ENCODE assay signal across 19 cellular contexts in genomic region chrX:119374736-119375135, GRCh38. TPM values are rescaled to one million over a fixed set of nuclear protein-coding genes. Genes with fewer than 3 reads are reported as not detected.
A peak's percentile ranks its signal among the peaks of the same experiment; 100 is the strongest.
DNase-seq lines count a peak whose midpoint lies in the region; ATAC-seq, FAIRE-seq and TF ChIP-seq lines count a peak whose summit lies in the region.
"Had no signal": no experiment of that assay in that cellular context is flagged by ENCODE, and none has a peak within 500 bp of the region (broad histone marks: within the 10 kb centered on the region; RNA-seq: fewer than 3 reads in every experiment).

No MANE protein-coding gene starts in this region.

- H3K9ac ChIP-seq in IMR-90 (ENCODE audit: low read depth, low read length) (no peak overlapping the region), keratinocyte (ENCODE audit: control insufficient read depth, extremely low read depth, insufficient read depth, low read length) (no peak overlapping the region)

- H4K5ac ChIP-seq in IMR-90 (ENCODE audit: low read depth, low read length), result no peak overlapping the region

- H4K91ac ChIP-seq in IMR-90 (ENCODE audit: insufficient read depth, low read depth, low read length), result no peak overlapping the region

- intact Hi-C loops in IMR-90 (cut with micrococcal nuclease), result no loop called here

- no peak for ATAC-seq in IMR-90 (ENCODE audit: low read depth)
- no peak for ATAC-seq in HG02981 (IDR thresholded peaks at IDR 0.05; ENCODE audit: unreplicated experiment)
- no peak for ATAC-seq in HG03045 (IDR thresholded peaks at IDR 0.05; ENCODE audit: unreplicated experiment)
- ATAC-seq: activated CD8-positive, alpha-beta T cell treated with anti-CD3 and anti-CD28 coated beads, Interleukin-2, amount 10 ng/mL, durations not matched to agents 7 days and 5 days had no signal

- no TSS peak for BruUV-seq in IMR-90 (replicated peaks; lab: Mats Ljungman, UMichigan)

- POLR2A ChIA-PET in IMR-90 (lab: Charles Lee; ENCODE audit: unreplicated experiment), result no interaction called here

- H2AK5ac ChIP-seq in IMR-90 (ENCODE audit: low read depth, low read length), result no peak overlapping the region

- no peak overlapping the region for H2BK20ac ChIP-seq in IMR-90 (ENCODE audit: low read depth, low read length)

- WGBS in IMR-90 (ENCODE audit: extremely low coverage in 2 of 2, insufficient read length in 1 of 2), 2 experiments, result 20% methylated on average over 1 of the region's 2 CpGs; no CpG with 5 or more reads in 1 of the 2 experiments

- peak; percentile 95 for FAIRE-seq in keratinocyte (lab: Jason Lieb, UNC)
- FAIRE-seq: endometrium had no signal

- no peak for TF ChIP-seq RAD21 in IMR-90 (IDR thresholded peaks at IDR 0.05; ENCODE audit: low read length)

- no peak overlapping the region for H3K4ac ChIP-seq in IMR-90 (ENCODE audit: low read depth, low read length)

- H3K27ac ChIP-seq in IMR-90 (ENCODE audit: insufficient read depth, low read length), result no peak overlapping the region
- no peak overlapping the region for H3K27ac ChIP-seq in brain microvascular endothelial cell
- peak overlapping the region; percentile 4 for H3K27ac ChIP-seq in keratinocyte (ENCODE audit: control insufficient read depth, insufficient read depth, low read length)
- H3K27ac ChIP-seq: Peyer's patch had no signal

- H3K23ac ChIP-seq in IMR-90 (ENCODE audit: low read depth, low read length), result no peak overlapping the region

- in situ Hi-C loops in IMR-90 (cut with MboI; ENCODE audit: low sequenced_read_pairs), result no loop called here
- in situ Hi-C loops in brain microvascular endothelial cell (cut with HindIII; ENCODE audit: low pct_ligation_motif_present, low sequenced_read_pairs), result no loop called here

- peaks cover 3% of the 10 kb centered on the region; the same call in 1 of the 2 replicates for H3K4me1 ChIP-seq in IMR-90 (ENCODE audit: control insufficient read depth, insufficient read depth, low read length)
- H3K4me1 ChIP-seq in keratinocyte (ENCODE audit: control insufficient read depth, extremely low read depth, insufficient read depth, low read length), result peaks cover 15% of the 10 kb centered on the region
- H3K4me1 ChIP-seq: Peyer's patch had no signal

- no peaks in the 10 kb centered on the region for H3K9me3 ChIP-seq in IMR-90 (ENCODE audit: control insufficient read depth, insufficient read depth, low read length)
- H3K9me3 ChIP-seq in keratinocyte (ENCODE audit: control insufficient read depth, low read depth, low read length), result no peaks in the 10 kb centered on the region
- H3K9me3 ChIP-seq: Peyer's patch had no signal

- H3K14ac ChIP-seq in IMR-90 (replicated peaks; ENCODE audit: low read depth, low read length), result no peak overlapping the region

- H2BK5ac ChIP-seq in IMR-90 (ENCODE audit: low read depth, low read length, poor library complexity, severe bottlenecking), result no peak overlapping the region

- H4K20me1 ChIP-seq in IMR-90 (ENCODE audit: insufficient read depth, low read length) (no peaks in the 10 kb centered on the region), keratinocyte (ENCODE audit: control insufficient read depth, extremely low read depth, insufficient read depth, low read length) (no peaks in the 10 kb centered on the region)

- H2AK9ac ChIP-seq in IMR-90 (replicated peaks; ENCODE audit: low read depth, low read length, poor library complexity), result no peak overlapping the region

- H2BK120ac ChIP-seq in IMR-90 (ENCODE audit: low read depth, low read length), result no peak overlapping the region

- H3K9me1 ChIP-seq in IMR-90 (ENCODE audit: insufficient read depth, low read length) (no peaks in the 10 kb centered on the region), keratinocyte (ENCODE audit: control insufficient read depth, extremely low read depth, insufficient read depth, low read length) (no peaks in the 10 kb centered on the region)

- H3K79me2 ChIP-seq in keratinocyte (ENCODE audit: control insufficient read depth, insufficient read depth, low read length), result no peaks in the 10 kb centered on the region

- H2AFZ ChIP-seq in IMR-90 (replicated peaks; ENCODE audit: low read length, poor library complexity) (no peak overlapping the region), keratinocyte (ENCODE audit: control insufficient read depth, low read length) (no peak overlapping the region)

- H2BK15ac ChIP-seq in IMR-90 (ENCODE audit: low read depth, low read length), result no peak overlapping the region

- no peak overlapping the region for H3K4me2 ChIP-seq in IMR-90 (ENCODE audit: low read depth, low read length)
- H3K4me2 ChIP-seq in keratinocyte (ENCODE audit: control insufficient read depth, extremely low read depth, insufficient read depth, low read depth, low read length), result peak overlapping the region; percentile 31

- H3K18ac ChIP-seq in IMR-90 (ENCODE audit: low read depth, low read length), result no peak overlapping the region

- CTCF ChIA-PET in IMR-90 (lab: Yijun Ruan, JAX), result interaction anchor here (0.9 kb wide), 1 partner anchor 8 kb away, joined by 6 read pairs; no protein-coding TSS in a partner anchor

- no peaks in the 10 kb centered on the region for H3K27me3 ChIP-seq in IMR-90 (ENCODE audit: control insufficient read depth, insufficient read depth, low read length)
- H3K27me3 ChIP-seq in brain microvascular endothelial cell (replicated peaks), result no peaks in the 10 kb centered on the region
- H3K27me3 ChIP-seq in keratinocyte (ENCODE audit: control insufficient read depth, extremely low read depth, insufficient read depth, low read length), result no peaks in the 10 kb centered on the region
- H3K27me3 ChIP-seq: Peyer's patch had no signal

- DNase-seq in Daoy (ENCODE audit: low read depth), result peak; percentile 57
- DNase-seq in IMR-90, result peak; percentile 40
- peak; percentile 33 for DNase-seq in brain microvascular endothelial cell
- DNase-seq in keratinocyte (ENCODE audit: low read depth, low spot score), result peak; percentile 7
- DNase-seq in NCI-H1105 treated with DMSO at 0.1 percent for 48 hours (lab: John Stamatoyannopoulos, UW), result no peak
- no peak for DNase-seq in ecto neural progenitor cell (ENCODE audit: low spot score)
- DNase-seq: activated CD8-positive, alpha-beta T cell treated with anti-CD3 and anti-CD28 coated beads, Interleukin-2, amount 10 ng/mL, durations not matched to agents 7 days and 5 days; AML-193; cerebellar nuclear complex; H9; kidney glomerular epithelial cell; NCI-H1048; NCI-H82; Peyer's patch; retina; T-helper 1 cell had no signal

- H3K36me3 ChIP-seq in IMR-90 (ENCODE audit: control insufficient read depth, insufficient read depth, low read length) (no peaks in the 10 kb centered on the region), brain microvascular endothelial cell (replicated peaks) (no peaks in the 10 kb centered on the region), keratinocyte (ENCODE audit: control insufficient read depth in 2 of 2, extremely low read depth in 1 of 2, insufficient read depth in 2 of 2, low read length in 2 of 2) (no peaks in the 10 kb centered on the region)
- H3K36me3 ChIP-seq: Peyer's patch had no signal

- H3K4me3 ChIP-seq in IMR-90 (ENCODE audit: insufficient read depth, low read depth, low read length), result no peak overlapping the region
- H3K4me3 ChIP-seq in brain microvascular endothelial cell (ENCODE audit: low read depth, low read length), result no peak overlapping the region
- H3K4me3 ChIP-seq in keratinocyte (ENCODE audit: control insufficient read depth in 2 of 3, extremely low read depth in 1 of 3, insufficient read depth in 2 of 3, low read depth in 1 of 3, low read length in 3 of 3), result no peak overlapping the region
- H3K4me3 ChIP-seq: Peyer's patch had no signal

- no peak for TF ChIP-seq CTCF in IMR-90 (conservative IDR thresholded peaks at IDR 0.05; ENCODE audit: low read depth, low read length)
- no peak for TF ChIP-seq CTCF in brain microvascular endothelial cell (IDR thresholded peaks at IDR 0.05; ENCODE audit: low read depth, low read length, missing control alignments)
- no peak for TF ChIP-seq CTCF in keratinocyte (optimal IDR thresholded peaks at IDR 0.05 in 1 of 3, IDR thresholded peaks at IDR 0.05 in 1 of 3, conservative IDR thresholded peaks at IDR 0.05 in 1 of 3; ENCODE audit: extremely low read depth in 1 of 3, insufficient read depth in 2 of 3, low read length in 3 of 3)

- H4K8ac ChIP-seq in IMR-90 (ENCODE audit: low read depth in 2 of 2, low read length in 2 of 2), result no peak overlapping the region

- H3K79me1 ChIP-seq in IMR-90 (ENCODE audit: low read depth in 1 of 2, low read length in 2 of 2), result no peaks in the 10 kb centered on the region

- H3K56ac ChIP-seq in IMR-90 (ENCODE audit: extremely low read depth, insufficient read depth, low read length), result no peak overlapping the region

- dilution Hi-C loops in IMR-90 (cut with HindIII; ENCODE audit: low sequenced_read_pairs, unreplicated experiment), result no loop called here
- dilution Hi-C loops in keratinocyte (cut with MboI; ENCODE audit: extremely low pct_ligation_motif_present, low sequenced_read_pairs), result no loop called here

- no peak for TF ChIP-seq POLR2A in IMR-90 (IDR thresholded peaks at IDR 0.05; ENCODE audit: low read depth, low read length)

TF ChIP-seq in IMR-90, 13 proteins besides CTCF, POLR2A, EP300 and RAD21 (continues in another document):
- TF ChIP-seq RFX5 (IDR thresholded peaks at IDR 0.05; ENCODE audit: low read depth, low read length), result no peak
- no peak for TF ChIP-seq FOS (IDR thresholded peaks at IDR 0.05; ENCODE audit: low read depth, low read length)
- no peak for TF ChIP-seq SMC3 (IDR thresholded peaks at IDR 0.05; ENCODE audit: low read depth, low read length)

RNA-seq across cellular contexts. Expression of gene SLC25A43, which starts 24.4 kb away (rescaled TPM):
- 5.4 and 6.7 TPM in 2 replicates for total RNA-seq in Daoy (2014; rRNA removed; shearing (Covaris generic))
- total RNA-seq in IMR-90 (2012; rRNA removed), result 12.2 and 12.5 TPM in 2 replicates
- polyA plus RNA-seq in IMR-90 (2012; rRNA removed) (10.3 and 12.3 TPM in 2 replicates), keratinocyte (10.3 to 29.5 TPM (median 23.0 TPM) in 3 replicates)
- 8.3 and 8.5 TPM in 2 replicates for polyA plus RNA-seq in IMR-90 (2012; cell fraction: cytosol; rRNA removed)
- 3.6 and 8.0 TPM in 2 replicates for polyA plus RNA-seq in IMR-90 (2012; cell fraction: nucleus; rRNA removed; ENCODE audit: low replicate concordance)
- 2.4 TPM for polyA plus RNA-seq in keratinocyte (2011; ENCODE audit: low read depth)
- 16.9 and 26.4 TPM in 2 replicates for polyA plus RNA-seq in keratinocyte (2011; cell fraction: cytosol; rRNA removed)
- polyA plus RNA-seq in keratinocyte (2011; cell fraction: nucleus; rRNA removed), result 18.0 and 19.4 TPM in 2 replicates
- 10.5 and 18.9 TPM in 2 replicates for polyA plus RNA-seq in keratinocyte (2012; ENCODE audit: low replicate concordance)
- polyA minus RNA-seq in keratinocyte, result 7.0 to 23.7 TPM (median 10.2 TPM) in 3 replicates
- 10.0 TPM for polyA minus RNA-seq in keratinocyte (2011; cell fraction: cytosol; rRNA and poly(A)+ RNA removed)
- 5.7 and 7.1 TPM in 2 replicates for polyA minus RNA-seq in keratinocyte (2011; cell fraction: nucleus; rRNA and poly(A)+ RNA removed)

Comparison
In these comparisons a context has a peak if more than half of its experiments do, and no peak if none do; other contexts are left out.
1. DNase-seq: peak in Daoy (single experiment), IMR-90 (single experiment), brain microvascular endothelial cell (single experiment) and keratinocyte (single experiment); none in NCI-H1105 treated with DMSO at 0.1 percent for 48 hours (single experiment) and ecto neural progenitor cell (single experiment).